ENCODE assay signal across 25 cellular contexts in genomic region chr2:170305711-170306110, GRCh38.
A peak's percentile ranks its signal among the peaks of the same experiment; 100 is the strongest.
DNase-seq lines count a peak whose midpoint lies in the region; ATAC-seq, FAIRE-seq and TF ChIP-seq lines count a peak whose summit lies in the region.
"Had no signal": no experiment of that assay in that cellular context is flagged by ENCODE, and none has a peak within 500 bp of the region (broad histone marks: within the 10 kb centered on the region; RNA-seq: fewer than 3 reads in every experiment).

No MANE protein-coding gene starts in this region.

- H3K9me3 ChIP-seq in PC-3 (ENCODE audit: low read length) (no peaks in the 10 kb centered on the region), colonic mucosa (no peaks in the 10 kb centered on the region), small intestine (ENCODE audit: control insufficient read depth, low read depth) (no peaks in the 10 kb centered on the region)
- H3K9me3 ChIP-seq: A549; BE2C; BLaER1 treated with 17β-estradiol and CSF1 and Interleukin-3, amounts not matched to agents 10 nM and 100 nM; HAP-1 had no signal

- intact Hi-C loops in PC-3 (cut with micrococcal nuclease): no loop called here
- intact Hi-C loops in colonic mucosa (cut with DNase I): no loop called here
- intact Hi-C loops in activated CD8-positive, alpha-beta T cell treated with anti-CD3 and anti-CD28 coated beads for 36 hours (cut with micrococcal nuclease): no loop called here

- H3K4me3 ChIP-seq in PC-3 (ENCODE audit: low read length): no peak overlapping the region
- no peak overlapping the region for H3K4me3 ChIP-seq in colonic mucosa
- no peak overlapping the region for H3K4me3 ChIP-seq in small intestine (ENCODE audit: low read depth in 1 of 2, low read length in 2 of 2)
- H3K4me3 ChIP-seq: A549; BLaER1 treated with 17β-estradiol and CSF1 and Interleukin-3, amounts not matched to agents 10 nM and 100 nM; HAP-1 had no signal

- no peaks in the 10 kb centered on the region for H3K9me2 ChIP-seq in PC-3 (replicated peaks; ENCODE audit: low read length)

- CTCF ChIA-PET in PC-3 (lab: Charles Lee): no interaction called here
- CTCF ChIA-PET in activated CD8-positive, alpha-beta T cell treated with anti-CD3 and anti-CD28 coated beads for 36 hours (lab: Charles Lee): no interaction called here

- peak; percentile 16 for DNase-seq in HT-29 (ENCODE audit: low spot score)
- DNase-seq in PC-3: peak; percentile 59
- DNase-seq in colonic mucosa: peak; percentile 36
- peak; percentile 86 for DNase-seq in small intestine
- DNase-seq in NCI-H748 treated with DMSO at 0.1 percent for 48 hours (lab: John Stamatoyannopoulos, UW): no peak
- DNase-seq in activated CD8-positive, alpha-beta T cell treated with anti-CD3 and anti-CD28 coated beads for 36 hours: no peak
- no peak for DNase-seq in NCI-H1694 treated with DMSO at 0.1 percent for 48 hours (lab: John Stamatoyannopoulos, UW)
- DNase-seq: 8988T; ACHN; AML-193; BE2C; Calu3; CD4-positive, alpha-beta T cell; CD8-positive, alpha-beta memory T cell; DMS53; DMS79 treated with DMSO at 0.1 percent for 48 hours; GF-D8; GOT3; HFFc6 had no signal

- no peaks in the 10 kb centered on the region for H4K20me1 ChIP-seq in PC-3 (ENCODE audit: low read length)
- H4K20me1 ChIP-seq: BLaER1 treated with 17β-estradiol and CSF1 and Interleukin-3, amounts not matched to agents 10 nM and 100 nM had no signal

- H3K9ac ChIP-seq in PC-3 (ENCODE audit: low read length) (no peak overlapping the region), colonic mucosa (ENCODE audit: low read depth in 2 of 2, low read length in 2 of 2) (no peak overlapping the region)
- H3K9ac ChIP-seq: BLaER1 treated with 17β-estradiol and CSF1 and Interleukin-3, amounts not matched to agents 10 nM and 100 nM had no signal

- H3K4me2 ChIP-seq in PC-3 (ENCODE audit: low read length): no peak overlapping the region
- H3K4me2 ChIP-seq: A549; BLaER1 treated with 17β-estradiol and CSF1 and Interleukin-3, amounts not matched to agents 10 nM and 100 nM had no signal

- POLR2A ChIA-PET in PC-3 (lab: Charles Lee; ENCODE audit: unreplicated experiment): no interaction called here
- POLR2A ChIA-PET in activated CD8-positive, alpha-beta T cell treated with anti-CD3 and anti-CD28 coated beads for 36 hours (lab: Charles Lee): no interaction called here

- H3K4me3 Mint-ChIP-seq in activated CD8-positive, alpha-beta T cell treated with anti-CD3 and anti-CD28 coated beads for 36 hours: no peak overlapping the region
- H3K4me3 Mint-ChIP-seq: CD14-positive monocyte; CD4-positive, alpha-beta T cell; CD8-positive, alpha-beta memory T cell; HFFc6 had no signal

- 26 to 69% (median 33%) methylated on average over 2 of the region's 2 CpGs for WGBS in small intestine, 3 donors

- no TSS peak for BruUV-seq in PC-3 (replicated peaks; lab: Mats Ljungman, UMichigan)

- no peak for TF ChIP-seq CTCF in PC-3 (conservative IDR thresholded peaks at IDR 0.05; ENCODE audit: low read depth, low read length)
- TF ChIP-seq CTCF in colonic mucosa (IDR thresholded peaks at IDR 0.05): no peak
- no peak for TF ChIP-seq CTCF in activated CD8-positive, alpha-beta T cell treated with anti-CD3 and anti-CD28 coated beads for 36 hours (IDR thresholded peaks at IDR 0.05)

- FAIRE-seq in small intestine (lab: Jason Lieb, UNC): no peak
- FAIRE-seq: A549, GM12892, H54 had no signal

- no peaks in the 10 kb centered on the region for H3K36me3 ChIP-seq in PC-3 (ENCODE audit: low read depth, low read length)
- no peaks in the 10 kb centered on the region for H3K36me3 ChIP-seq in colonic mucosa
- no peaks in the 10 kb centered on the region for H3K36me3 ChIP-seq in small intestine (ENCODE audit: control insufficient read depth in 2 of 2, insufficient read depth in 2 of 2, low read length in 2 of 2)
- H3K36me3 ChIP-seq: BE2C; BLaER1 treated with 17β-estradiol and CSF1 and Interleukin-3, amounts not matched to agents 10 nM and 100 nM; HAP-1 had no signal

- no peaks in the 10 kb centered on the region for H3K4me1 Mint-ChIP-seq in activated CD8-positive, alpha-beta T cell treated with anti-CD3 and anti-CD28 coated beads for 36 hours (ENCODE audit: low read depth)
- H3K4me1 Mint-ChIP-seq: CD14-positive monocyte; CD8-positive, alpha-beta memory T cell had no signal

- no peak overlapping the region for H3K27ac Mint-ChIP-seq in activated CD8-positive, alpha-beta T cell treated with anti-CD3 and anti-CD28 coated beads for 36 hours
- H3K27ac Mint-ChIP-seq: CD14-positive monocyte; CD4-positive, alpha-beta T cell; CD8-positive, alpha-beta memory T cell; HFFc6 had no signal

- H3F3A ChIP-seq in PC-3 (ENCODE audit: low read length, unreplicated experiment): peaks cover 5% of the 10 kb centered on the region

- no peak for ATAC-seq in PC-3
- ATAC-seq in activated CD8-positive, alpha-beta T cell treated with anti-CD3 and anti-CD28 coated beads for 36 hours: no peak
- ATAC-seq: A549 had no signal

- H3K27ac ChIP-seq in PC-3 (ENCODE audit: low read length) (no peak overlapping the region), colonic mucosa (no peak overlapping the region), small intestine (ENCODE audit: low read depth in 1 of 2, low read length in 1 of 2) (no peak overlapping the region)
- H3K27ac ChIP-seq: A549; BLaER1 treated with 17β-estradiol and CSF1 and Interleukin-3, amounts not matched to agents 10 nM and 100 nM had no signal

- H2AFZ ChIP-seq in PC-3 (ENCODE audit: low read length): no peak overlapping the region

- no peaks in the 10 kb centered on the region for H3K79me2 ChIP-seq in PC-3 (ENCODE audit: low read length)

- H3K27me3 ChIP-seq in PC-3 (ENCODE audit: low read length) (0 out of 2 replicates have a peak, but pooled peaks cover 4% of the 10 kb centered on the region), colonic mucosa (no peaks in the 10 kb centered on the region), small intestine (ENCODE audit: control insufficient read depth in 2 of 2, insufficient read depth in 2 of 2, low read length in 2 of 2) (no peaks in the 10 kb centered on the region)
- H3K27me3 ChIP-seq: BE2C; BLaER1 treated with 17β-estradiol and CSF1 and Interleukin-3, amounts not matched to agents 10 nM and 100 nM had no signal

- H3K36me3 Mint-ChIP-seq in activated CD8-positive, alpha-beta T cell treated with anti-CD3 and anti-CD28 coated beads for 36 hours (ENCODE audit: low read depth): no peaks in the 10 kb centered on the region
- H3K36me3 Mint-ChIP-seq: CD14-positive monocyte; CD8-positive, alpha-beta memory T cell had no signal

- peaks cover 9% of the 10 kb centered on the region for H3K27me3 Mint-ChIP-seq in activated CD8-positive, alpha-beta T cell treated with anti-CD3 and anti-CD28 coated beads for 36 hours

- peaks cover 23% of the 10 kb centered on the region for H3K4me1 ChIP-seq in PC-3 (ENCODE audit: insufficient read depth, low read length)
- H3K4me1 ChIP-seq in colonic mucosa: peaks cover 7% of the 10 kb centered on the region
- peaks cover 0 to 2% of the 10 kb centered on the region in 2 donors for H3K4me1 ChIP-seq in small intestine (ENCODE audit: control insufficient read depth in 2 of 2, insufficient read depth in 1 of 2, low read depth in 1 of 2, low read length in 1 of 2)
- H3K4me1 ChIP-seq: A549; BE2C; BLaER1 treated with 17β-estradiol and CSF1 and Interleukin-3, amounts not matched to agents 10 nM and 100 nM; HAP-1 had no signal

- no peaks in the 10 kb centered on the region for H3K9me3 Mint-ChIP-seq in activated CD8-positive, alpha-beta T cell treated with anti-CD3 and anti-CD28 coated beads for 36 hours
- H3K9me3 Mint-ChIP-seq: CD14-positive monocyte; CD4-positive, alpha-beta T cell; CD8-positive, alpha-beta memory T cell; HFFc6 had no signal

Comparison
In these comparisons a context has a peak if more than half of its experiments do, and no peak if none do; other contexts are left out.
1. DNase-seq: peak in HT-29 (single experiment), PC-3 (single experiment), colonic mucosa (single experiment) and small intestine (single experiment); none in NCI-H748 treated with DMSO at 0.1 percent for 48 hours (single experiment), activated CD8-positive, alpha-beta T cell treated with anti-CD3 and anti-CD28 coated beads for 36 hours (single experiment) and NCI-H1694 treated with DMSO at 0.1 percent for 48 hours (single experiment).